In genomic region chr6:137751768-137752560, GRCh38 we compare ENCODE assay signal across 1 cellular context.
TF ChIP-seq lines count a peak whose summit lies in the region.

No MANE protein-coding gene starts in this region.

TF ChIP-seq in HepG2, 621 proteins besides CTCF, POLR2A, EP300 and RAD21 (continued from another document):
- TF ChIP-seq MAX (IDR thresholded peaks at IDR 0.05), result peak; percentile 52; the same call in 1 of the 2 replicates
- TF ChIP-seq LCORL (IDR thresholded peaks at IDR 0.05), result no peak
- peak; percentile 83; the same call in 1 of the 2 replicates for TF ChIP-seq LCORL (CRISPR knock-in tag; IDR thresholded peaks at IDR 0.05)
- TF ChIP-seq FLYWCH1 (CRISPR knock-in tag; IDR thresholded peaks at IDR 0.05), result 0 out of 2 replicates have a peak, but pooled peaks have one; percentile 32
- TF ChIP-seq KLF11 (CRISPR knock-in tag; IDR thresholded peaks at IDR 0.05), result 0 out of 2 replicates have a peak, but pooled peaks have one; percentile 66
- TF ChIP-seq MTF2 (CRISPR knock-in tag; IDR thresholded peaks at IDR 0.05; ENCODE audit: borderline replicate concordance), result 0 out of 2 replicates have a peak, but pooled peaks have one; percentile 44
- no peak for TF ChIP-seq RBM22 (optimal IDR thresholded peaks at IDR 0.05; ENCODE audit: low read length)
- TF ChIP-seq HNF4G (IDR thresholded peaks at IDR 0.05; ENCODE audit: borderline replicate concordance, low read depth, low read length), result peak; percentile 53; the same call in 1 of the 2 replicates
- 0 out of 2 replicates have a peak, but pooled peaks have one; percentile 23 for TF ChIP-seq HNF4G (CRISPR knock-in tag; IDR thresholded peaks at IDR 0.05; ENCODE audit: borderline replicate concordance, low read depth)
- 0 out of 2 replicates have a peak, but pooled peaks have one; percentile 23 for TF ChIP-seq ZFX (CRISPR knock-in tag; IDR thresholded peaks at IDR 0.05; ENCODE audit: low read depth)
- no peak; the same call in 1 of the 2 replicates for TF ChIP-seq ZSCAN5A (CRISPR knock-in tag; IDR thresholded peaks at IDR 0.05; ENCODE audit: borderline replicate concordance)
- TF ChIP-seq MXD3 (CRISPR knock-in tag; IDR thresholded peaks at IDR 0.05), result no peak
- TF ChIP-seq RARA (CRISPR knock-in tag; IDR thresholded peaks at IDR 0.05), result peak; percentile 69
- 0 out of 2 replicates have a peak, but pooled peaks have one; percentile 24 for TF ChIP-seq NFAT5 (CRISPR knock-in tag; IDR thresholded peaks at IDR 0.05)
- no peak for TF ChIP-seq ZNF251 (CRISPR knock-in tag; IDR thresholded peaks at IDR 0.05)
- peak; percentile 60; the same call in 1 of the 2 replicates for TF ChIP-seq RXRA (CRISPR knock-in tag; IDR thresholded peaks at IDR 0.05)
- peak; percentile 85 for TF ChIP-seq EHMT2 (IDR thresholded peaks at IDR 0.05; ENCODE audit: borderline replicate concordance, low read depth, low read length)
- TF ChIP-seq GZF1 (CRISPR knock-in tag; IDR thresholded peaks at IDR 0.05), result 0 out of 2 replicates have a peak, but pooled peaks have one; percentile 17
- 0 out of 2 replicates have a peak, but pooled peaks have one; percentile 40 for TF ChIP-seq ZNF792 (CRISPR knock-in tag; IDR thresholded peaks at IDR 0.05)
- 0 out of 2 replicates have a peak, but pooled peaks have one; percentile 11 for TF ChIP-seq TBX2 (CRISPR knock-in tag; IDR thresholded peaks at IDR 0.05; ENCODE audit: borderline replicate concordance)
- TF ChIP-seq ZNF142 (CRISPR knock-in tag; IDR thresholded peaks at IDR 0.05), result no peak
- TF ChIP-seq HDAC2 (CRISPR knock-in tag; IDR thresholded peaks at IDR 0.05), result peak; percentile 41; the same call in 1 of the 2 replicates
- no peak for TF ChIP-seq SRY (CRISPR knock-in tag; IDR thresholded peaks at IDR 0.05)
- peak; percentile 77; the same call in 1 of the 2 replicates for TF ChIP-seq SALL1 (CRISPR knock-in tag; IDR thresholded peaks at IDR 0.05)
- TF ChIP-seq PAWR (CRISPR knock-in tag; IDR thresholded peaks at IDR 0.05; ENCODE audit: borderline replicate concordance), result no peak
- no peak for TF ChIP-seq REPIN1 (CRISPR knock-in tag; IDR thresholded peaks at IDR 0.05; ENCODE audit: borderline replicate concordance, low read depth)
- TF ChIP-seq ZBTB4 (CRISPR knock-in tag; IDR thresholded peaks at IDR 0.05; ENCODE audit: borderline replicate concordance), result peak; percentile 33; the same call in 1 of the 2 replicates
- no peak for TF ChIP-seq CC2D1A (CRISPR knock-in tag; IDR thresholded peaks at IDR 0.05)
- TF ChIP-seq GATAD2A (CRISPR knock-in tag; IDR thresholded peaks at IDR 0.05), result peak; percentile 27; the same call in 1 of the 2 replicates
- peak; percentile 66; the same call in 1 of the 2 replicates for TF ChIP-seq SIX1 (CRISPR knock-in tag; IDR thresholded peaks at IDR 0.05; ENCODE audit: borderline replicate concordance)
- TF ChIP-seq ZFP90 (CRISPR knock-in tag; IDR thresholded peaks at IDR 0.05; ENCODE audit: borderline replicate concordance), result peak; percentile 51; the same call in 1 of the 2 replicates
- TF ChIP-seq ZNF766 (CRISPR knock-in tag; IDR thresholded peaks at IDR 0.05; ENCODE audit: borderline replicate concordance), result peak; percentile 75; the same call in 1 of the 2 replicates
- TF ChIP-seq ZMYM2 (CRISPR knock-in tag; IDR thresholded peaks at IDR 0.05), result peak; percentile 78; the same call in 1 of the 2 replicates
